8 cellular contexts compared by ENCODE assay signal in genomic region chr1:192610114-192610958, GRCh38. TPM values are rescaled to one million over a fixed set of nuclear protein-coding genes. Genes with fewer than 3 reads are reported as not detected.
A peak's percentile ranks its signal among the peaks of the same experiment; 100 is the strongest.
DNase-seq lines count a peak whose midpoint lies in the region; ATAC-seq, FAIRE-seq and TF ChIP-seq lines count a peak whose summit lies in the region.

No MANE protein-coding gene starts in this region.

- TF ChIP-seq RAD21 in H1 (IDR thresholded peaks at IDR 0.05 in 1 of 2, conservative IDR thresholded peaks at IDR 0.05 in 1 of 2; ENCODE audit: low read depth in 2 of 2, low read length in 2 of 2), result peak; percentile 39 to 58

- H3K9me3 ChIP-seq in H1 (ENCODE audit: insufficient read depth in 2 of 2, low read depth in 1 of 2, low read length in 1 of 2), result no peaks in the 10 kb centered on the region

- H3K4me3 ChIP-seq in H1 (ENCODE audit: extremely low read depth in 1 of 4, insufficient read depth in 2 of 4, low read depth in 3 of 4, low read length in 4 of 4), result no peak overlapping the region
- H3K4me3 ChIP-seq in retinal pigment epithelial cell (ENCODE audit: low read length), result no peak overlapping the region

- H3K9ac ChIP-seq in H1 (replicated peaks in 1 of 4; ENCODE audit: extremely low read depth in 1 of 4, low read depth in 3 of 4, low read length in 3 of 4), result no peak overlapping the region

- no peak overlapping the region for H3K23ac ChIP-seq in H1 (ENCODE audit: insufficient read length)

- no peaks in the 10 kb centered on the region for H3K79me2 ChIP-seq in H1 (ENCODE audit: control insufficient read depth in 1 of 2, insufficient read depth in 2 of 2, low read length in 2 of 2)

- no peak overlapping the region for H4K8ac ChIP-seq in H1 (ENCODE audit: extremely low read depth, insufficient read depth, low read length)

- no peak for FAIRE-seq in H1 (lab: Jason Lieb, UNC)

- WGBS in H1 (ENCODE audit: extremely low coverage in 1 of 2, insufficient coverage in 1 of 2, insufficient read length in 1 of 2, insufficient replicate concordance in 2 of 2, low coverage in 1 of 2, low lambda C conversion rate in 2 of 2, missing lambda C conversion rate in 1 of 2), 2 experiments, result 86% methylated on average over 3 of the region's 3 CpGs; no CpG with 5 or more reads in 1 of the 2 experiments

- no peak overlapping the region for H2AK5ac ChIP-seq in H1 (ENCODE audit: low read depth, low read length)

- no peak overlapping the region for H2BK15ac ChIP-seq in H1 (ENCODE audit: low read length)

- H3K27ac ChIP-seq in H1 (ENCODE audit: low read depth, low read length), result no peak overlapping the region

- no peak overlapping the region for H3K4me2 ChIP-seq in H1 (ENCODE audit: insufficient read depth in 1 of 2, low read depth in 2 of 2, low read length in 2 of 2)

- CTCF ChIA-PET in H1 (lab: Charles Lee; ENCODE audit: partially characterized antibody), result interaction anchor here (0.6 to 2.1 kb wide), 10 partner anchors 14 to 409 kb away, joined by 3 to 15 read pairs (median 4); no protein-coding TSS in a partner anchor

- no peak overlapping the region for H3K14ac ChIP-seq in H1 (ENCODE audit: insufficient read length)

- H3K4ac ChIP-seq in H1 (replicated peaks; ENCODE audit: insufficient read length, low read depth, low read length), result no peak overlapping the region

- no peaks in the 10 kb centered on the region for H3K4me1 ChIP-seq in H1 (replicated peaks in 1 of 4; ENCODE audit: control insufficient read depth in 3 of 4, insufficient read depth in 4 of 4, low read length in 3 of 4)

- no peak overlapping the region for H2BK20ac ChIP-seq in H1 (ENCODE audit: low read length)

- TF ChIP-seq CTCF in H1 (IDR thresholded peaks at IDR 0.05; ENCODE audit: control extremely low read depth in 1 of 3, insufficient read depth in 1 of 3, low read depth in 1 of 3, low read length in 3 of 3) (peak in 2 of 3 experiments; percentile 8 to 14; a peak in 2 of 4 replicates), retinal pigment epithelial cell (conservative IDR thresholded peaks at IDR 0.05; ENCODE audit: low read depth, low read length) (peak; percentile 53)

- H2BK120ac ChIP-seq in H1 (replicated peaks; ENCODE audit: low read depth, low read length), result no peak overlapping the region

- H4K91ac ChIP-seq in H1 (replicated peaks; ENCODE audit: insufficient read length, low read length), result no peak overlapping the region

- H2BK5ac ChIP-seq in H1 (ENCODE audit: low read depth, low read length), result no peak overlapping the region

- POLR2A ChIA-PET in H1 (lab: Charles Lee; ENCODE audit: partially characterized antibody), result no interaction called here

- H3K56ac ChIP-seq in H1 (replicated peaks; ENCODE audit: insufficient read length, low read depth, low read length), result no peak overlapping the region

- H3K23me2 ChIP-seq in H1 (ENCODE audit: low read depth, low read length), result no peaks in the 10 kb centered on the region; the same call in 1 of the 2 replicates

- no peak for ATAC-seq in GM19397 (IDR thresholded peaks at IDR 0.05; ENCODE audit: unreplicated experiment)
- no peak for ATAC-seq in HG03175 (IDR thresholded peaks at IDR 0.05; ENCODE audit: unreplicated experiment)
- no peak for ATAC-seq in sciatic nerve

- no peak overlapping the region for H4K5ac ChIP-seq in H1 (ENCODE audit: insufficient read length, low read depth, low read length)

- no peak for TF ChIP-seq EP300 in H1 (IDR thresholded peaks at IDR 0.05; ENCODE audit: borderline replicate concordance in 1 of 2, low read depth in 2 of 2, low read length in 2 of 2)

- H2BK12ac ChIP-seq in H1 (ENCODE audit: low read depth, low read length), result no peak overlapping the region

- DNase-seq in NCI-H2171 treated with DMSO at 0.1 percent for 48 hours (lab: John Stamatoyannopoulos, UW) (peak; percentile 31), NCI-H2171 (lab: John Stamatoyannopoulos, UW) (no peak), NCI-H82 treated with DMSO at 0.1 percent for 48 hours (lab: John Stamatoyannopoulos, UW; ENCODE audit: unreplicated experiment) (peak; percentile 24), H1 (ENCODE audit: low read depth in 1 of 2, low spot score in 2 of 2) (no peak), retinal pigment epithelial cell (ENCODE audit: low read depth) (no peak), sciatic nerve (ENCODE audit: low spot score) (no peak)

- H3K18ac ChIP-seq in H1 (ENCODE audit: extremely low read depth, low read length), result no peak overlapping the region

- intact Hi-C loops in sciatic nerve (cut with DNase I), result loop anchor here (10.0 kb wide), 1 partner anchor 136 kb away; no protein-coding TSS in a partner anchor

- H3K36me3 ChIP-seq in H1 (ENCODE audit: control insufficient read depth in 2 of 4, insufficient read depth in 4 of 4, low read length in 3 of 4), result no peaks in the 10 kb centered on the region

- H2AFZ ChIP-seq in H1 (ENCODE audit: low read length), result no peak overlapping the region

- H3K79me1 ChIP-seq in H1 (ENCODE audit: low read depth, low read length), result no peaks in the 10 kb centered on the region

- no peak for TF ChIP-seq POLR2A in H1 (IDR thresholded peaks at IDR 0.05; ENCODE audit: control extremely low read depth in 1 of 2, low read depth in 2 of 2, low read length in 2 of 2)

- no peaks in the 10 kb centered on the region for H3K27me3 ChIP-seq in H1 (replicated peaks in 1 of 4; ENCODE audit: control insufficient read depth in 3 of 4, extremely low read depth in 1 of 4, insufficient read depth in 3 of 4, low read length in 3 of 4)

- no peaks in the 10 kb centered on the region for H4K20me1 ChIP-seq in H1 (replicated peaks in 1 of 2; ENCODE audit: control insufficient read depth in 1 of 2, insufficient read depth in 2 of 2, low read length in 2 of 2)

TF ChIP-seq in H1, 55 proteins besides CTCF, POLR2A, EP300 and RAD21:
- peak; percentile 55; the same call in 1 of the 2 replicates for TF ChIP-seq CEBPB (IDR thresholded peaks at IDR 0.05; ENCODE audit: low read depth, low read length)
- TF ChIP-seq YY1 (IDR thresholded peaks at IDR 0.05; ENCODE audit: low read depth, low read length), result no peak

RNA-seq across cellular contexts. Expression of gene RGS13, which starts 25.6 kb away (rescaled TPM):
- not detected in 2 replicates for total RNA-seq in H1 (2021; fragmentation: NEBNext Ultra II Directional; extraction: Animal tissue kit (Norgen Biotek cat#: 25700))
- not detected in 2 replicates for polyA plus RNA-seq in H1 (2011; rRNA removed)
- polyA plus RNA-seq in H1 (2011; cell fraction: cytosol; rRNA removed), result not detected
- polyA plus RNA-seq in H1 (2011; cell fraction: nucleus; rRNA removed), result not detected
- polyA plus RNA-seq in H1 (2012, experiment 1 of 2), result not detected in 4 replicates
- polyA plus RNA-seq in H1 (2012, experiment 2 of 2), result not detected
- polyA plus RNA-seq in H1 (2013, experiment 1 of 2), result not detected
- not detected for polyA plus RNA-seq in H1 (2013, experiment 2 of 2)
- not detected in 2 replicates for polyA minus RNA-seq in H1 (2011; rRNA and poly(A)+ RNA removed)
- not detected for polyA minus RNA-seq in H1 (2011; cell fraction: cytosol; rRNA and poly(A)+ RNA removed)
- not detected for polyA minus RNA-seq in H1 (2011; cell fraction: nucleus; rRNA and poly(A)+ RNA removed)
- 0.22 TPM for total RNA-seq in sciatic nerve

RNA-seq across cellular contexts. Expression of gene RGS1, which starts 34.8 kb away (rescaled TPM):
- not detected in 2 replicates for total RNA-seq in H1 (2021; fragmentation: NEBNext Ultra II Directional; extraction: Animal tissue kit (Norgen Biotek cat#: 25700))
- polyA plus RNA-seq in H1 (2011; rRNA removed), result not detected in 2 replicates
- not detected for polyA plus RNA-seq in H1 (2011; cell fraction: cytosol; rRNA removed)
- polyA plus RNA-seq in H1 (2011; cell fraction: nucleus; rRNA removed), result not detected
- polyA plus RNA-seq in H1 (2012, experiment 1 of 2), result not detected in 4 replicates
- polyA plus RNA-seq in H1 (2012, experiment 2 of 2), result not detected
- not detected for polyA plus RNA-seq in H1 (2013, experiment 1 of 2)
- polyA plus RNA-seq in H1 (2013, experiment 2 of 2), result not detected
- not detected in 2 replicates for polyA minus RNA-seq in H1 (2011; rRNA and poly(A)+ RNA removed)
- not detected for polyA minus RNA-seq in H1 (2011; cell fraction: cytosol; rRNA and poly(A)+ RNA removed)
- not detected for polyA minus RNA-seq in H1 (2011; cell fraction: nucleus; rRNA and poly(A)+ RNA removed)
- 137 TPM for total RNA-seq in sciatic nerve

Comparison
In these comparisons a context has a peak if more than half of its experiments do, and no peak if none do; other contexts are left out.
1. DNase-seq: peak in NCI-H2171 treated with DMSO at 0.1 percent for 48 hours (single experiment) and NCI-H82 treated with DMSO at 0.1 percent for 48 hours (single experiment); none in NCI-H2171 (single experiment), H1 (0 of 2), retinal pigment epithelial cell (single experiment) and sciatic nerve (single experiment).
2. RNA of gene RGS1, which starts 34.8 kb away (total RNA-seq): 137 TPM in sciatic nerve (single experiment); not detected in H1; every median in the first group is over 100 times any median in the second.